16 cellular contexts compared by ENCODE assay signal in the genomic region with DNA sequence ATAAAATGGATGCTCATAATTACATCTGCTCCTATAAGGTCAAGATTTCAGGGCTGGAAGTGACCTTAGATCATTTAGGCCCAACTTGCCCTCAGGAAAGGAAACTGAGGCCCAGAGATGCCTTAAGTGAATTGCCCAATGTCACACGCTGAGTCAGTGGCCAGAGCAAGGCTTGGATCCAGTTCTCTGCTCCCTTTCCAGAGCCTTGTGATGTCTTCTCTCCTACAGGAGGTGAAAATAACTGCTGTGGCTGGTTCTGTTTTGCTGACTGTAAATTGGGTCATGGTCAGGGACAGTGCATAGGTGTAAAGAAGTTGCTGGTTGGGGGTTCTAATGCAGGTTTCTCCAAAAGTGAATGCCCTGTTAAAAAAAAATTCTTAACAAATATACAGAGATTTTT.
"Had no signal": no experiment of that assay in that cellular context is flagged by ENCODE, and none has a peak within 500 bp of the region (broad histone marks: within the 10 kb centered on the region; RNA-seq: fewer than 3 reads in every experiment).

No MANE protein-coding gene starts in this region.

- DNase-seq: dermis blood vessel endothelial cell; erythroblast; heart right ventricle; hypothalamus; kidney glomerular epithelial cell; mammary epithelial cell; naive thymus-derived CD4-positive, alpha-beta T cell; nephron progenitor cell; stimulated activated CD4-positive, alpha-beta T cell treated with anti-CD3 and anti-CD28 coated beads, Interleukin-2, amount 100 ng/mL, for 48 hours; stimulated activated naive CD4-positive, alpha-beta T cell treated with Interleukin-2 at 50 U/mL for 16 hours; thyroid gland; upper lobe of left lung; uterus had no signal

- H3K36me3 ChIP-seq: suprapubic skin, thyroid gland, upper lobe of left lung, uterus had no signal

- H3K4me1 ChIP-seq: parathyroid adenoma, uterus had no signal

- H3K27me3 ChIP-seq: heart right ventricle, suprapubic skin, thyroid gland, uterus had no signal

- H3K27ac ChIP-seq: parathyroid adenoma, suprapubic skin, thyroid gland had no signal

- H3K9me3 ChIP-seq: heart right ventricle, suprapubic skin, thyroid gland, upper lobe of left lung, uterus had no signal

- H3K4me3 ChIP-seq: heart right ventricle, smooth muscle cell, suprapubic skin, thyroid gland, upper lobe of left lung, uterus had no signal

- ATAC-seq: heart right ventricle; naive thymus-derived CD4-positive, alpha-beta T cell had no signal
